ENCODE assay signal across 18 cellular contexts in the genomic region with DNA sequence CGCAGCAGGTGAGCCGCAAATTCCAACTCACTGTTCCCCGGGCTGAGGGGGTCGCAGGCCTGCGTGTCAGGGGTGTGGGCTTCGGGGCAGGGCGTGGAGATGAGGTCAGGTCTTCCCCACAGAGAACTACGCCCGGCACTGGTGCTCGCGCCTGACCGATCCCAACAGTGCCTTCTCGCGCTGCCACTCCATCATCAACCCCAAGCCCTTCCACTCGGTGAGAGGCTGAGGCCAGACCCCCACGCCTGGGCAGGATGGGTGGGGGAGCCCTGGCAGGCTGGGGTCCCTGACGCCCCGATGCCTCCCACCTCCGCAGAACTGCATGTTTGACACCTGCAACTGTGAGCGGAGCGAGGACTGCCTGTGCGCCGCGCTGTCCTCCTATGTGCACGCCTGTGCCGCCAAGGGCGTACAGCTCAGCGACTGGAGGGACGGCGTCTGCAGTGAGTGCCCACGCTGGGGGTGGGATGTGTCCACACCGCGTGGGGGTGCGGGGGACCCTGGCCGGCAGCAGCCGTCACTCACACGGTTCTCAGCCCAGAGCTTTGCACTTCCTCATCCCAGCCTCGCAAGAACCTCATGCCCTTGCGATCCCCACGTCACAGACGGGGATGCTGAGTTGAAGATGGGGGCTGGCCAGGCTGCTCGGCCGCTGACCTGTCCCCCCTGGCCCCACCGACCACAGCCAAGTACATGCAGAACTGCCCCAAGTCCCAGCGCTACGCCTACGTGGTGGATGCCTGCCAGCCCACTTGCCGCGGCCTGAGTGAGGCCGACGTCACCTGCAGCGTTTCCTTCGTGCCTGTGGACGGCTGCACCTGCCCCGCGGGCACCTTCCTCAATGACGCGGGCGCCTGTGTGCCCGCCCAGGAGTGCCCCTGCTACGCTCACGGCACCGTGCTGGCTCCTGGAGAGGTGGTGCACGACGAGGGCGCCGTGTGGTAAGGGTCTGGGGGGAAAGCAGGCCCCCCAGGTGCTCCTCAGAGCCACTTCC. TPM values are rescaled to one million over a fixed set of nuclear protein-coding genes. Genes with fewer than 3 reads are reported as not detected.
DNase-seq lines count a peak whose midpoint lies in the region; ATAC-seq and TF ChIP-seq lines count a peak whose summit lies in the region.
"Had no signal": no experiment of that assay in that cellular context is flagged by ENCODE, and none has a peak within 500 bp of the region (broad histone marks: within the 10 kb centered on the region; RNA-seq: fewer than 3 reads in every experiment).

No MANE protein-coding gene starts in this region.

- DNase-seq in 8988T = peak; percentile 31
- DNase-seq in ELF-1 (ENCODE audit: low read depth, low spot score) = peak; percentile 1
- peak; percentile 45 for DNase-seq in ecto neural progenitor cell (ENCODE audit: low spot score)
- peak; percentile 13 to 50 (median 42) for DNase-seq in right lobe of liver
- DNase-seq in NCI-H524 treated with DMSO at 0.1 percent for 48 hours (lab: John Stamatoyannopoulos, UW) = no peak
- DNase-seq in activated gamma-delta T cell (lab: John Stamatoyannopoulos, UW) = no peak
- no peak for DNase-seq in GOT3 (lab: John Stamatoyannopoulos, UW)
- DNase-seq: MV-4-11; NCI-H2171 treated with DMSO at 0.1 percent for 48 hours; NK-92 treated with Interleukin-12 subunit alpha and Interleukin-12 subunit beta, amount 100 ng/mL, for 24 hours; SIG-M5; stimulated activated CD4-positive, alpha-beta T cell treated with anti-CD3 and anti-CD28 coated beads, Interleukin-4, amount 100 ng/mL, for 24 hours; stimulated activated CD8-positive, alpha-beta memory T cell treated with anti-CD3 and anti-CD28 coated beads, Interleukin-4, amount 100 ng/mL, for 48 hours had no signal

- no peak overlapping the region for H3K4me3 ChIP-seq in right lobe of liver

- TF ChIP-seq CTCF in right lobe of liver (IDR thresholded peaks at IDR 0.05) = no peak

- intact Hi-C loops in right lobe of liver (cut with DNase I) = no loop called here

- H3K27me3 ChIP-seq in right lobe of liver = no peaks in the 10 kb centered on the region

- H3K27ac ChIP-seq in right lobe of liver = no peak overlapping the region

- no peaks in the 10 kb centered on the region for H3K9me3 ChIP-seq in right lobe of liver

- 97% methylated on average over 13 of the region's 67 CpGs for WGBS in right lobe of liver (ENCODE audit: insufficient coverage, low coverage, low lambda C conversion rate, missing lambda C conversion rate)

- no peaks in the 10 kb centered on the region for H3K4me1 ChIP-seq in right lobe of liver

- ATAC-seq in right lobe of liver (no peak), GM18861 (IDR thresholded peaks at IDR 0.05; ENCODE audit: unreplicated experiment) (no peak)
- ATAC-seq: activated CD4-positive, alpha-beta T cell treated with anti-CD3 and anti-CD28 coated beads for 36 hours had no signal

- no peak for TF ChIP-seq POLR2A in right lobe of liver (IDR thresholded peaks at IDR 0.05)

- H3K36me3 ChIP-seq in right lobe of liver = no peaks in the 10 kb centered on the region

RNA-seq across cellular contexts. Expression of a gene that starts 9.8 kb away (rescaled TPM):
- total RNA-seq in right lobe of liver = 1 to 10 TPM in 2 of 6 experiments, under 1 TPM in 4; 0.06 to 3.7 (median 0.78) TPM
- total RNA-seq: activated CD4-positive, alpha-beta T cell treated with anti-CD3 and anti-CD28 coated beads for 36 hours; skeletal muscle tissue; T-helper 2 cell treated with Interferon-gamma antibody and Interleukin-4, amounts not matched to agents 100 ng/mL and 5 ng/mL, for 36 hours; temporal lobe had no signal

Comparison
In these comparisons a context has a peak if more than half of its experiments do, and no peak if none do; other contexts are left out.
1. DNase-seq: peak in 8988T (single experiment), ELF-1 (single experiment), ecto neural progenitor cell (single experiment) and right lobe of liver (3 of 3); none in NCI-H524 treated with DMSO at 0.1 percent for 48 hours (single experiment), activated gamma-delta T cell (single experiment) and GOT3 (single experiment).